ENCODE assay signal across 2 cellular contexts in genomic region chr11:59551651-59552521, GRCh38.
TF ChIP-seq lines count a peak whose summit lies in the region.

No MANE protein-coding gene starts in this region.

TF ChIP-seq in A549, 52 proteins besides CTCF, POLR2A, EP300 and RAD21 (continued from another document):
- TF ChIP-seq RCOR1 (IDR thresholded peaks at IDR 0.05; ENCODE audit: low read depth, low read length), result no peak

TF ChIP-seq in liver, 16 proteins besides CTCF, POLR2A, EP300 and RAD21 (continued from another document):
- TF ChIP-seq NR2F2 (IDR thresholded peaks at IDR 0.05), result no peak
- TF ChIP-seq JUND (IDR thresholded peaks at IDR 0.05), result no peak
- TF ChIP-seq RXRA (IDR thresholded peaks at IDR 0.05), result no peak
